ENCODE assay signal across 1 cellular context in genomic region chr14:71377099-71377498, GRCh38.
TF ChIP-seq lines count a peak whose summit lies in the region.

No MANE protein-coding gene starts in this region.

TF ChIP-seq in K562, 482 proteins besides CTCF, POLR2A, EP300 and RAD21 (continued from another document):
- TF ChIP-seq ZNF592 (IDR thresholded peaks at IDR 0.05) (no peak), HMG20B (CRISPR knock-in tag; IDR thresholded peaks at IDR 0.05) (no peak), NRF1 (conservative IDR thresholded peaks at IDR 0.05 in 1 of 2, IDR thresholded peaks at IDR 0.05 in 1 of 2) (no peak), CREB1 (IDR thresholded peaks at IDR 0.05) (no peak), CREB1 (CRISPR knock-in tag; IDR thresholded peaks at IDR 0.05) (no peak), ZBTB33 (CRISPR knock-in tag; IDR thresholded peaks at IDR 0.05) (peak; percentile 49)
TF ChIP-seq in K562: peak in this region for 1.
